25 cellular contexts compared by ENCODE assay signal in genomic region chr7:126838194-126838593, GRCh38.
"Had no signal": no experiment of that assay in that cellular context is flagged by ENCODE, and none has a peak within 500 bp of the region (broad histone marks: within the 10 kb centered on the region; RNA-seq: fewer than 3 reads in every experiment).

No MANE protein-coding gene starts in this region.

- H3K36me3 Mint-ChIP-seq: naive thymus-derived CD8-positive, alpha-beta T cell had no signal

- H3K4me3 Mint-ChIP-seq: naive thymus-derived CD8-positive, alpha-beta T cell; nephron; neural crest cell had no signal

- ATAC-seq: left colon; left lung; lower lobe of right lung; naive thymus-derived CD8-positive, alpha-beta T cell; pancreas; right cardiac atrium; sciatic nerve had no signal

- H3K27ac Mint-ChIP-seq: naive thymus-derived CD8-positive, alpha-beta T cell; nephron had no signal

- H3K9me3 Mint-ChIP-seq: naive thymus-derived CD8-positive, alpha-beta T cell; nephron; neural crest cell had no signal

- DNase-seq: hippocampal formation; left colon; left lung; lower lobe of right lung; mammary epithelial cell; mesenchymal stem cell; naive thymus-derived CD8-positive, alpha-beta T cell; nucleus accumbens; pancreas; posterior cingulate gyrus; retina; right cardiac atrium; stimulated activated CD4-positive, alpha-beta T cell treated with anti-CD3 and anti-CD28 coated beads, Interleukin-12 subunit alpha, Interleukin-12 subunit beta, amount 100 ng/mL, for 4 hours; stimulated activated CD4-positive, alpha-beta T cell treated with anti-CD3 and anti-CD28 coated beads, Interleukin-15, amount 100 ng/mL, for 24 hours; stimulated activated CD4-positive, alpha-beta T cell treated with anti-CD3 and anti-CD28 coated beads, Interleukin-2, amount 100 ng/mL, for 24 hours; stimulated activated CD4-positive, alpha-beta T cell treated with anti-CD3 and anti-CD28 coated beads, Interleukin-4, amount 100 ng/mL, for 1 hour; stimulated activated naive CD4-positive, alpha-beta T cell; stomach; testis; thyroid gland; transverse colon; upper lobe of left lung had no signal

- H3K4me1 Mint-ChIP-seq: naive thymus-derived CD8-positive, alpha-beta T cell; nephron; neural crest cell had no signal
